ENCODE assay signal across 8 cellular contexts in genomic region chr5:170434953-170435605, GRCh38. TPM values are rescaled to one million over a fixed set of nuclear protein-coding genes. Genes with fewer than 3 reads are reported as not detected.
DNase-seq lines count a peak whose midpoint lies in the region; ATAC-seq and TF ChIP-seq lines count a peak whose summit lies in the region.

No MANE protein-coding gene starts in this region.

- H3K27me3 ChIP-seq in SK-N-SH (ENCODE audit: insufficient read depth) = no peaks in the 10 kb centered on the region
- H3K27me3 ChIP-seq in heart right ventricle = peaks cover 0 to 10% (median 0%) of the 10 kb centered on the region in 7 donors
- peaks cover 0 to 5% (median 0%) of the 10 kb centered on the region in 3 donors for H3K27me3 ChIP-seq in psoas muscle (ENCODE audit: insufficient read depth in 3 of 3, low read length in 2 of 3)

- CTCF ChIA-PET in SK-N-SH (lab: Yijun Ruan, JAX) = interaction anchor here (0.6 to 7.3 kb wide), 58 partner anchors 10 to 733 kb away, joined by 3 to 202 read pairs (median 4); no protein-coding TSS in a partner anchor

- no peaks in the 10 kb centered on the region for H4K20me1 ChIP-seq in SK-N-SH (ENCODE audit: insufficient read depth)

- intact Hi-C loops in heart right ventricle (cut with DNase I) (loop anchor here (1.0 to 10.0 kb wide), 10 partner anchors 188 to 900 kb away; no protein-coding TSS in a partner anchor), psoas muscle (cut with DNase I) (loop anchor here (2.0 to 5.0 kb wide), 4 partner anchors 188 to 213 kb away; no protein-coding TSS in a partner anchor)

- H3K79me2 ChIP-seq in SK-N-SH (ENCODE audit: insufficient read depth) = no peaks in the 10 kb centered on the region

- peak; percentile 95 for TF ChIP-seq RAD21 in SK-N-SH (IDR thresholded peaks at IDR 0.05; ENCODE audit: low read length)

- H2AFZ ChIP-seq in SK-N-SH (ENCODE audit: low read depth) = no peak overlapping the region

- no peak overlapping the region for H3K9ac ChIP-seq in SK-N-SH

- DNase-seq in AG20443 (ENCODE audit: low spot score) (peak; percentile 91), SK-N-SH (peak; percentile 85), heart right ventricle (peak; percentile 43 to 70), psoas muscle (peak; percentile 52 to 70)
- peak; percentile 4 for DNase-seq in activated naive CD8-positive, alpha-beta T cell treated with anti-CD3 and anti-CD28 coated beads, Interleukin-2, amount 50 U/mL, for 16 hours (ENCODE audit: low read depth, low spot score)

- no peaks in the 10 kb centered on the region for H3F3A ChIP-seq in SK-N-SH (replicated peaks; ENCODE audit: insufficient read depth)

- H3K36me3 ChIP-seq in SK-N-SH (replicated peaks in 1 of 2; ENCODE audit: control insufficient read depth in 1 of 2, insufficient read depth in 2 of 2, low read length in 1 of 2) (no peaks in the 10 kb centered on the region), heart right ventricle (no peaks in the 10 kb centered on the region), psoas muscle (ENCODE audit: insufficient read depth in 1 of 2, low read depth in 1 of 2) (no peaks in the 10 kb centered on the region)

- TF ChIP-seq EP300 in SK-N-SH (IDR thresholded peaks at IDR 0.05; ENCODE audit: borderline replicate concordance in 1 of 2, low read depth in 1 of 2, low read length in 1 of 2) = no peak

- POLR2A ChIA-PET in SK-N-SH (lab: Yijun Ruan, JAX) = no interaction called here

- H3K9me3 ChIP-seq in SK-N-SH = no peaks in the 10 kb centered on the region
- H3K9me3 ChIP-seq in heart right ventricle = peaks cover 0 to 12% (median 0%) of the 10 kb centered on the region in 11 donors
- peaks cover 4% of the 10 kb centered on the region for H3K9me3 ChIP-seq in psoas muscle

- 53% methylated on average over 11 of the region's 16 CpGs for WGBS in SK-N-SH (ENCODE audit: low lambda C conversion rate)
- WGBS in heart right ventricle, 2 donors = 41 to 43% methylated on average over 16 of the region's 16 CpGs
- 39 to 42% (median 40%) methylated on average over 16 of the region's 16 CpGs for WGBS in psoas muscle, 3 donors

- TF ChIP-seq CTCF in SK-N-SH (IDR thresholded peaks at IDR 0.05) (peak; percentile 97), heart right ventricle (IDR thresholded peaks at IDR 0.05) (peak; percentile 95 to 99 (median 98)), psoas muscle (IDR thresholded peaks at IDR 0.05) (peak; percentile 89)

- peak; percentile 66 for ATAC-seq in GM18873 (IDR thresholded peaks at IDR 0.05; ENCODE audit: low FRiP score, unreplicated experiment)
- peak; percentile 74 for ATAC-seq in HG03460 (IDR thresholded peaks at IDR 0.05; ENCODE audit: unreplicated experiment)
- peak; percentile 77 to 88 (median 87) for ATAC-seq in heart right ventricle
- peak; percentile 60 to 80 (median 70) for ATAC-seq in psoas muscle
- no peak for ATAC-seq in GM18909 (IDR thresholded peaks at IDR 0.05; ENCODE audit: poor library complexity, unreplicated experiment)

- H3K27ac ChIP-seq in SK-N-SH (ENCODE audit: low read depth in 2 of 2, low read length in 1 of 2) (no peak overlapping the region), heart right ventricle (no peak overlapping the region), psoas muscle (no peak overlapping the region)

- H3K4me3 ChIP-seq in SK-N-SH (ENCODE audit: low read depth in 2 of 2, low read length in 1 of 2) = peak overlapping the region in 1 of 2 experiments; percentile 38; a peak in 1 of 4 replicates
- H3K4me3 ChIP-seq in heart right ventricle = no peak overlapping the region
- no peak overlapping the region for H3K4me3 ChIP-seq in psoas muscle

- H3K4me1 ChIP-seq in SK-N-SH (ENCODE audit: control insufficient read depth in 1 of 2, insufficient read depth in 2 of 2, low read depth in 1 of 2, low read length in 1 of 2) (peaks cover 0 to 8% of the 10 kb centered on the region in 2 experiments; a peak in 1 of 4 replicates), heart right ventricle (no peaks in the 10 kb centered on the region), psoas muscle (no peaks in the 10 kb centered on the region)

- H3K9me2 ChIP-seq in SK-N-SH = no peaks in the 10 kb centered on the region

- no peak overlapping the region for H3K4me2 ChIP-seq in SK-N-SH

TF ChIP-seq in SK-N-SH, 30 proteins besides CTCF, POLR2A, EP300 and RAD21:
- TF ChIP-seq SMC3 (IDR thresholded peaks at IDR 0.05; ENCODE audit: low read depth, low read length) = peak; percentile 98
- TF ChIP-seq MXI1 (IDR thresholded peaks at IDR 0.05; ENCODE audit: low read depth, low read length) = no peak
- TF ChIP-seq MAX (IDR thresholded peaks at IDR 0.05; ENCODE audit: low read depth) = 0 out of 2 replicates have a peak, but pooled peaks have one; percentile 30
- TF ChIP-seq EZH2phosphoT487 (IDR thresholded peaks at IDR 0.05; ENCODE audit: borderline replicate concordance, low read depth) = no peak
- 0 out of 2 replicates have a peak, but pooled peaks have one; percentile 16 for TF ChIP-seq REST (IDR thresholded peaks at IDR 0.05; ENCODE audit: low read depth, low read length)
- no peak for TF ChIP-seq NFIC (IDR thresholded peaks at IDR 0.05; ENCODE audit: borderline replicate concordance)
TF ChIP-seq in SK-N-SH: peak in this region for 3.

RNA-seq across cellular contexts. Expression of gene KCNMB1, which starts 45.9 kb away (rescaled TPM):
- polyA plus RNA-seq in SK-N-SH (2012; rRNA removed) (not detected in 2 replicates), heart right ventricle (1 to 10 TPM; 1.2 to 2.7 TPM), psoas muscle (under 1 TPM; 0.23 to 0.42 (median 0.25) TPM)
- polyA plus RNA-seq in SK-N-SH (2012; cell fraction: cytosol; rRNA removed) = not detected in 2 replicates
- polyA plus RNA-seq in SK-N-SH (2012; cell fraction: nucleus; rRNA removed) = not detected in 2 replicates
- total RNA-seq in heart right ventricle (1 to 10 TPM in 7 of 10 donors, under 1 TPM in 3; 0.90 to 2.8 (median 1.2) TPM), psoas muscle (under 1 TPM; 0.12 to 0.38 (median 0.24) TPM)

Comparison
In these comparisons a context has a peak if more than half of its experiments do, and no peak if none do; other contexts are left out.
1. DNase-seq: peak in every context shown above with its lines; median percentile 91 in AG20443; 85 in SK-N-SH; 61 in psoas muscle; 56 in heart right ventricle; 4 in activated naive CD8-positive, alpha-beta T cell treated with anti-CD3 and anti-CD28 coated beads, Interleukin-2, amount 50 U/mL, for 16 hours.